In the genomic region with DNA sequence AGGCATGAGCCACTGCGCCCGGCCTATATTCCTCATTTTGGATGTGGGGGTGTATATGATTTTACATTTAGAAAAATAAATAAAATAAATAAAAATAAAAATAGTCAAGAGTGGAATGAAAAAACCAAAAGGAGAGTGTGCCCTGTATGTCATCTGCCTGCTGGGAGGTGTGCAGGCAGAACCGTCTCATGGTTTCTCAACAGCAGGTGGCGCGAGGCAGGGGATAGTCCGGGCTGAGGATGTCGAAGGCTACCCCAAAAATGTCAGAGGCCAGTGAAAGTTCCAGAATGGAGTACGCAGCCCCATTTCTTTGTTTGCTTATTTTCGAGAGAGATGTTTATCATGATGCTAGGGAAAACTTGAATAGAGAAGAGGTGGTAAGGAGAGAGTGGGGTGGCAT, we compare ENCODE assay signal across 32 cellular contexts.
"Had no signal": no experiment of that assay in that cellular context is flagged by ENCODE, and none has a peak within 500 bp of the region (broad histone marks: within the 10 kb centered on the region; RNA-seq: fewer than 3 reads in every experiment).

No MANE protein-coding gene starts in this region.

- H3K36me3 ChIP-seq: colonic mucosa, esophagus squamous epithelium, heart right ventricle, left ventricle myocardium inferior, lower lobe of right lung, neural progenitor cell, spleen, tibial artery had no signal

- FAIRE-seq: endothelial cell of umbilical vein had no signal

- H3K9me3 ChIP-seq: colonic mucosa, esophagus squamous epithelium, heart right ventricle, left ventricle myocardium inferior, lower lobe of right lung, mucosa of descending colon, spleen, testis, tibial artery had no signal

- H3K36me3 Mint-ChIP-seq: immature natural killer cell; memory B cell; naive B cell; natural killer cell treated with Interleukin-12 subunit alpha and Interleukin-12 subunit beta and Interleukin-15 and Interleukin-18, amount 100 ng/mL, for 72 hours; neural progenitor cell; stimulated activated memory B cell treated with anti-CD40 and anti-IgM and Interleukin-4, amounts not matched to agents 10 μg/mL and 1 μg/mL and 100 μg/mL, for 72 hours; type B pancreatic cell had no signal

- ATAC-seq: heart right ventricle; left colon; lower lobe of right lung; mucosa of descending colon; natural killer cell treated with Interleukin-12 subunit alpha and Interleukin-12 subunit beta and Interleukin-15 and Interleukin-18, amount 100 ng/mL, for 72 hours; right cardiac atrium; stimulated activated memory B cell treated with anti-CD40 and anti-IgM and Interleukin-4, amounts not matched to agents 10 μg/mL and 1 μg/mL and 100 μg/mL, for 72 hours; stimulated activated naive CD8-positive, alpha-beta T cell treated with anti-CD3 and anti-CD28 coated beads, Interleukin-15, Interleukin-2, amounts not matched to agents 100 U/mL and 50 U/mL, for 24 hours had no signal

- H3K27me3 ChIP-seq: colonic mucosa, neural progenitor cell, testis had no signal

- H3K9ac ChIP-seq: neural progenitor cell, parathyroid adenoma had no signal

- H3K27ac Mint-ChIP-seq: dendritic cell treated with granulocyte-macrophage colony-stimulating factor and Interleukin-4, amounts not matched to agents 40 ng/mL and 50 ng/mL, for 4 days; immature natural killer cell; memory B cell; naive B cell; natural killer cell treated with Interleukin-12 subunit alpha and Interleukin-12 subunit beta and Interleukin-15 and Interleukin-18, amount 100 ng/mL, for 72 hours; neural progenitor cell; progenitor cell of endocrine pancreas; stimulated activated memory B cell treated with anti-CD40 and anti-IgM and Interleukin-4, amounts not matched to agents 10 μg/mL and 1 μg/mL and 100 μg/mL, for 72 hours; type B pancreatic cell had no signal

- H3K4me1 ChIP-seq: colonic mucosa, esophagus squamous epithelium, heart right ventricle, left ventricle myocardium inferior, lower lobe of right lung, neural progenitor cell, parathyroid adenoma, spleen, testis, tibial artery had no signal

- DNase-seq: colonic mucosa; effector CD8-positive, alpha-beta T cell; esophagus squamous epithelium; foreskin melanocyte; glutamatergic neuron; heart right ventricle; hippocampal formation; immature natural killer cell; islet precursor cell; kidney glomerular epithelial cell; left colon; left ventricle myocardium inferior; lower lobe of right lung; mucosa of descending colon; naive B cell; right cardiac atrium; spleen; stimulated activated CD4-positive, alpha-beta T cell treated with anti-CD3 and anti-CD28 coated beads, Interleukin-4, amount 100 ng/mL, for 4 hours; stimulated activated naive CD8-positive, alpha-beta T cell treated with anti-CD3 and anti-CD28 coated beads, Interleukin-15, Interleukin-2, amounts not matched to agents 100 U/mL and 50 U/mL, for 24 hours; substantia nigra; tibial artery had no signal

- H3K27ac ChIP-seq: colonic mucosa, esophagus squamous epithelium, heart right ventricle, left ventricle myocardium inferior, lower lobe of right lung, neural progenitor cell, parathyroid adenoma, skin epidermis, testis, tibial artery had no signal

- H3K9me3 Mint-ChIP-seq: dendritic cell treated with granulocyte-macrophage colony-stimulating factor and Interleukin-4, amounts not matched to agents 40 ng/mL and 50 ng/mL, for 4 days; memory B cell; naive B cell; natural killer cell treated with Interleukin-12 subunit alpha and Interleukin-12 subunit beta and Interleukin-15 and Interleukin-18, amount 100 ng/mL, for 72 hours; neural progenitor cell; stimulated activated memory B cell treated with anti-CD40 and anti-IgM and Interleukin-4, amounts not matched to agents 10 μg/mL and 1 μg/mL and 100 μg/mL, for 72 hours; type B pancreatic cell had no signal

- H3K4me3 ChIP-seq: colonic mucosa, esophagus squamous epithelium, heart right ventricle, left ventricle myocardium inferior, lower lobe of right lung, mucosa of descending colon, neural progenitor cell, skin epidermis, spleen, testis, tibial artery had no signal

- H3K4me3 Mint-ChIP-seq: dendritic cell treated with granulocyte-macrophage colony-stimulating factor and Interleukin-4, amounts not matched to agents 40 ng/mL and 50 ng/mL, for 4 days; immature natural killer cell; memory B cell; naive B cell; natural killer cell treated with Interleukin-12 subunit alpha and Interleukin-12 subunit beta and Interleukin-15 and Interleukin-18, amount 100 ng/mL, for 72 hours; neural progenitor cell; stimulated activated memory B cell treated with anti-CD40 and anti-IgM and Interleukin-4, amounts not matched to agents 10 μg/mL and 1 μg/mL and 100 μg/mL, for 72 hours; type B pancreatic cell had no signal

- H3K4me2 ChIP-seq: neural progenitor cell had no signal

- H3K4me1 Mint-ChIP-seq: immature natural killer cell; memory B cell; neural progenitor cell; stimulated activated memory B cell treated with anti-CD40 and anti-IgM and Interleukin-4, amounts not matched to agents 10 μg/mL and 1 μg/mL and 100 μg/mL, for 72 hours had no signal
